Comparison of ENCODE assay signal across 8 cellular contexts in genomic region chr6:96015791-96016776, GRCh38. TPM values are rescaled to one million over a fixed set of nuclear protein-coding genes. Genes with fewer than 3 reads are reported as not detected.
A peak's percentile ranks its signal among the peaks of the same experiment; 100 is the strongest.
DNase-seq lines count a peak whose midpoint lies in the region; ATAC-seq lines count a peak whose summit lies in the region.
"Had no signal": no experiment of that assay in that cellular context is flagged by ENCODE, and none has a peak within 500 bp of the region (broad histone marks: within the 10 kb centered on the region; RNA-seq: fewer than 3 reads in every experiment).

Gene FUT9, plus strand, starts transcription at chr6:96015974. Its CDS starts 187,182 bp downstream, at chr6:96203156.

- peak within 1 kb of the TSS; percentile 69 for H3K4me3 ChIP-seq in iPS-18c (ENCODE audit: insufficient read depth, low read depth, low read length)

- H3K4me1 Mint-ChIP-seq in T-cell, result peaks cover 0 to 6% (median 0%) of the 10 kb centered on the region in 3 donors

- DNase-seq in NCI-H1092 treated with DMSO at 0.1 percent for 48 hours (lab: John Stamatoyannopoulos, UW) (peak; percentile 85), SHP77 (lab: John Stamatoyannopoulos, UW) (peak; percentile 86 to 87), substantia nigra (lab: John Stamatoyannopoulos, UW) (peak; percentile 51 to 94 (median 87)), SKM-1 treated with dmso at 0.1 percent for 144 hours (lab: John Stamatoyannopoulos, UW; ENCODE audit: unreplicated experiment) (no peak), T-cell (no peak)

- POLR2A ChIA-PET in T-cell (lab: Charles Lee), result no interaction called here

- H3K36me3 Mint-ChIP-seq in T-cell, result no peaks in the 10 kb centered on the region
- H3K36me3 Mint-ChIP-seq: activated naive CD8-positive, alpha-beta T cell had no signal

- H3K9me3 Mint-ChIP-seq in T-cell, result peaks cover 0 to 3% (median 0%) of the 10 kb centered on the region in 3 donors

- H3K4me3 Mint-ChIP-seq in T-cell, result peak within 1 kb of the TSS in 1 of 3 donors; percentile 39
- H3K4me3 Mint-ChIP-seq: activated naive CD8-positive, alpha-beta T cell had no signal

- H3K27me3 Mint-ChIP-seq in T-cell, result peaks cover 26 to 29% of the 10 kb centered on the region in 2 donors

- H3K27ac Mint-ChIP-seq in T-cell, result no peak within 1 kb of the TSS
- H3K27ac Mint-ChIP-seq: activated naive CD8-positive, alpha-beta T cell had no signal

- peak within 1 kb of the TSS; percentile 97 for H3K27ac ChIP-seq in substantia nigra (ENCODE audit: low read depth, low read length, poor library complexity, severe bottlenecking)

- ATAC-seq in HG03354 (IDR thresholded peaks at IDR 0.05; ENCODE audit: poor library complexity, severe bottlenecking, unreplicated experiment), result no peak
- no peak for ATAC-seq in T-cell (replicated peaks in 1 of 4)

- no peaks in the 10 kb centered on the region for H3K9me3 ChIP-seq in iPS-18c (ENCODE audit: control insufficient read depth, insufficient read depth, low read length)

- CTCF ChIA-PET in T-cell (lab: Charles Lee), result interaction anchor here in 1 of 2 donors (0.6 kb wide), 1 partner anchor 925 kb away, joined by 6 read pairs; no protein-coding TSS in a partner anchor

RNA-seq across cellular contexts. Expression of gene FUT9, which starts in this region (rescaled TPM):
- not detected for total RNA-seq in T-cell

Comparison
In these comparisons a context has a peak if more than half of its experiments do, and no peak if none do; other contexts are left out.
1. DNase-seq: peak in NCI-H1092 treated with DMSO at 0.1 percent for 48 hours (single experiment), SHP77 (2 of 2) and substantia nigra (49 of 49); none in SKM-1 treated with dmso at 0.1 percent for 144 hours (single experiment) and T-cell (0 of 34).